In genomic region chr16:66364117-66364958, GRCh38 we compare ENCODE assay signal across 10 cellular contexts. TPM values are rescaled to one million over a fixed set of nuclear protein-coding genes. Genes with fewer than 3 reads are reported as not detected.
DNase-seq lines count a peak whose midpoint lies in the region; ATAC-seq lines count a peak whose summit lies in the region.
"Had no signal": no experiment of that assay in that cellular context is flagged by ENCODE, and none has a peak within 500 bp of the region (broad histone marks: within the 10 kb centered on the region; RNA-seq: fewer than 3 reads in every experiment).

No MANE protein-coding gene starts in this region.

- H3K9me3 Mint-ChIP-seq in activated CD4-positive, alpha-beta T cell treated with anti-CD3 and anti-CD28 coated beads for 36 hours (ENCODE audit: low read depth), result no peaks in the 10 kb centered on the region
- H3K9me3 Mint-ChIP-seq: activated B cell treated with CpG ODN at 0.5 μM for 24 hours had no signal

- no peak overlapping the region for H3K27ac Mint-ChIP-seq in activated CD4-positive, alpha-beta T cell treated with anti-CD3 and anti-CD28 coated beads for 36 hours
- H3K27ac Mint-ChIP-seq: activated B cell treated with CpG ODN at 0.5 μM for 24 hours had no signal

- DNase-seq in ELF-1 (ENCODE audit: low read depth, low spot score) (peak; percentile 82), UCSD-AML1 (lab: John Stamatoyannopoulos, UW; ENCODE audit: unreplicated experiment) (peak; percentile 61), Right ventricle myocardium superior (peak; percentile 77), retina (peak; percentile 68), AG08396 (ENCODE audit: low spot score) (no peak), NCI-H748 (lab: John Stamatoyannopoulos, UW; ENCODE audit: unreplicated experiment) (no peak)
- no peak for DNase-seq in activated CD4-positive, alpha-beta T cell treated with anti-CD3 and anti-CD28 coated beads for 36 hours
- DNase-seq: activated B cell treated with CpG ODN at 0.5 μM for 24 hours had no signal

- CTCF ChIA-PET in activated CD4-positive, alpha-beta T cell treated with anti-CD3 and anti-CD28 coated beads for 36 hours (lab: Charles Lee), result interaction anchor here (1.2 kb wide), 1 partner anchor 22 kb away, joined by 3 read pairs; no protein-coding TSS in a partner anchor

- H3K27me3 Mint-ChIP-seq in activated CD4-positive, alpha-beta T cell treated with anti-CD3 and anti-CD28 coated beads for 36 hours, result peaks cover 39% of the 10 kb centered on the region

- H3K4me3 Mint-ChIP-seq in activated CD4-positive, alpha-beta T cell treated with anti-CD3 and anti-CD28 coated beads for 36 hours, result no peak overlapping the region
- H3K4me3 Mint-ChIP-seq: activated B cell treated with CpG ODN at 0.5 μM for 24 hours had no signal

- POLR2A ChIA-PET in activated CD4-positive, alpha-beta T cell treated with anti-CD3 and anti-CD28 coated beads for 36 hours (lab: Charles Lee), result no interaction called here

- no peaks in the 10 kb centered on the region for H3K36me3 Mint-ChIP-seq in activated CD4-positive, alpha-beta T cell treated with anti-CD3 and anti-CD28 coated beads for 36 hours (ENCODE audit: low read depth)

- no peaks in the 10 kb centered on the region for H3K4me1 Mint-ChIP-seq in activated CD4-positive, alpha-beta T cell treated with anti-CD3 and anti-CD28 coated beads for 36 hours
- H3K4me1 Mint-ChIP-seq: activated B cell treated with CpG ODN at 0.5 μM for 24 hours had no signal

- intact Hi-C loops in Right ventricle myocardium superior (cut with DNase I), result no loop called here
- intact Hi-C loops in activated CD4-positive, alpha-beta T cell treated with anti-CD3 and anti-CD28 coated beads for 36 hours (cut with DNase I, micrococcal nuclease), result no loop called here

- ATAC-seq in Right ventricle myocardium superior (ENCODE audit: poor library complexity) (peak; percentile 43), GM19023 (IDR thresholded peaks at IDR 0.05; ENCODE audit: unreplicated experiment) (no peak)
- ATAC-seq in activated CD4-positive, alpha-beta T cell treated with anti-CD3 and anti-CD28 coated beads for 36 hours, result no peak

RNA-seq across cellular contexts. Expression of gene CDH5, which starts 2.2 kb away (rescaled TPM):
- total RNA-seq in Right ventricle myocardium superior, result 42.9 TPM
- not detected for total RNA-seq in activated CD4-positive, alpha-beta T cell treated with anti-CD3 and anti-CD28 coated beads for 36 hours
- total RNA-seq: activated B cell treated with CpG ODN at 0.5 μM for 24 hours, NCI-H460 had no signal

Comparison
In these comparisons a context has a peak if more than half of its experiments do, and no peak if none do; other contexts are left out.
1. DNase-seq: peak in ELF-1 (single experiment), UCSD-AML1 (single experiment), Right ventricle myocardium superior (single experiment) and retina (single experiment); none in activated CD4-positive, alpha-beta T cell treated with anti-CD3 and anti-CD28 coated beads for 36 hours (single experiment), AG08396 (single experiment) and NCI-H748 (single experiment).
2. RNA of gene CDH5, which starts 2.2 kb away (total RNA-seq): 42.9 TPM in Right ventricle myocardium superior (single experiment); not detected in activated CD4-positive, alpha-beta T cell treated with anti-CD3 and anti-CD28 coated beads for 36 hours; every median in the first group is over 10 times any median in the second.